Comparison of ENCODE assay signal across 11 cellular contexts in genomic region chr2:203909946-203910476, GRCh38. TPM values are rescaled to one million over a fixed set of nuclear protein-coding genes. Genes with fewer than 3 reads are reported as not detected.
DNase-seq lines count a peak whose midpoint lies in the region; ATAC-seq, FAIRE-seq and TF ChIP-seq lines count a peak whose summit lies in the region.
"Had no signal": no experiment of that assay in that cellular context is flagged by ENCODE, and none has a peak within 500 bp of the region (broad histone marks: within the 10 kb centered on the region; RNA-seq: fewer than 3 reads in every experiment).

No MANE protein-coding gene starts in this region.

- in situ Hi-C loops in HepG2 (cut with HindIII; ENCODE audit: extremely low pct_ligation_motif_present, low pct_unique_long_range_greater_than_20kb) (loop anchor here (10.0 to 25.0 kb wide), 3 partner anchors 425 to 1073 kb away; no protein-coding TSS in a partner anchor), ACHN (cut with HindIII; ENCODE audit: low pct_ligation_motif_present, low pct_unique_long_range_greater_than_20kb, low sequenced_read_pairs) (no loop called here), brain microvascular endothelial cell (cut with HindIII; ENCODE audit: low pct_ligation_motif_present, low sequenced_read_pairs) (no loop called here)

- TF ChIP-seq CTCF in HepG2 (CRISPR knock-in tag; IDR thresholded peaks at IDR 0.05) (no peak), right lobe of liver (IDR thresholded peaks at IDR 0.05) (no peak), VCaP (conservative IDR thresholded peaks at IDR 0.05) (peak; percentile 52), brain microvascular endothelial cell (IDR thresholded peaks at IDR 0.05; ENCODE audit: low read depth, low read length, missing control alignments) (no peak)

- WGBS in HepG2 (ENCODE audit: low lambda C conversion rate) = 42% methylated on average over 6 of the region's 6 CpGs
- 49% methylated on average over 6 of the region's 6 CpGs for WGBS in right lobe of liver (ENCODE audit: insufficient coverage, low coverage, low lambda C conversion rate, missing lambda C conversion rate)

- H3K27ac ChIP-seq in HepG2 (ENCODE audit: extremely low read length, insufficient read depth, low read length) (no peak overlapping the region), right lobe of liver (no peak overlapping the region), VCaP (peak overlapping the region; percentile 79), brain microvascular endothelial cell (no peak overlapping the region)

- no peaks in the 10 kb centered on the region for H3K9me3 ChIP-seq in HepG2 (ENCODE audit: low read length)
- H3K9me3 ChIP-seq in right lobe of liver = no peaks in the 10 kb centered on the region

- H3K4me1 ChIP-seq in HepG2 (ENCODE audit: insufficient read depth, low read length) (peaks cover 20% of the 10 kb centered on the region; the same call in 1 of the 2 replicates), right lobe of liver (peaks cover 0 to 11% (median 0%) of the 10 kb centered on the region in 4 donors)

- TF ChIP-seq RAD21 in HepG2 (CRISPR knock-in tag; IDR thresholded peaks at IDR 0.05) = no peak

- no TSS peak for BruUV-seq in HepG2 (replicated peaks; lab: Mats Ljungman, UMichigan)

- H3K79me2 ChIP-seq in HepG2 (ENCODE audit: insufficient read depth, low read length) = no peaks in the 10 kb centered on the region

- peak overlapping the region in 1 of 3 experiments; percentile 9; a peak in 2 of 6 replicates for H3K4me3 ChIP-seq in HepG2 (replicated peaks in 1 of 3; ENCODE audit: insufficient read depth in 1 of 3, low read depth in 2 of 3, low read length in 3 of 3)
- no peak overlapping the region for H3K4me3 ChIP-seq in right lobe of liver
- no peak overlapping the region for H3K4me3 ChIP-seq in brain microvascular endothelial cell (ENCODE audit: low read depth, low read length)

- POLR2A ChIA-PET in HepG2 (lab: Yijun Ruan, JAX) = interaction anchor here (1.0 to 1.1 kb wide), 2 partner anchors 90 to 96 kb away, joined by 3 read pairs; no protein-coding TSS in a partner anchor

- ATAC-seq in HepG2 (peak; percentile 34), right lobe of liver (no peak), HG02973 (IDR thresholded peaks at IDR 0.05; ENCODE audit: unreplicated experiment) (no peak), GM18909 (IDR thresholded peaks at IDR 0.05; ENCODE audit: poor library complexity, unreplicated experiment) (no peak)

- no peaks in the 10 kb centered on the region for H3K27me3 ChIP-seq in HepG2 (ENCODE audit: control insufficient read depth in 1 of 2, insufficient read depth in 2 of 2, low read length in 2 of 2)
- H3K27me3 ChIP-seq in right lobe of liver = no peaks in the 10 kb centered on the region
- no peaks in the 10 kb centered on the region for H3K27me3 ChIP-seq in brain microvascular endothelial cell (replicated peaks)

- peak overlapping the region; percentile 4; the same call in 1 of the 2 replicates for H3K9ac ChIP-seq in HepG2 (ENCODE audit: insufficient read depth, low read depth, low read length)

- no peak for TF ChIP-seq POLR2A in HepG2 (IDR thresholded peaks at IDR 0.05; ENCODE audit: insufficient read depth in 1 of 2, low read depth in 2 of 2, low read length in 2 of 2)
- TF ChIP-seq POLR2A in right lobe of liver (IDR thresholded peaks at IDR 0.05) = no peak

- TF ChIP-seq EP300 in HepG2 (IDR thresholded peaks at IDR 0.05; ENCODE audit: low read depth in 2 of 2, low read length in 2 of 2) = no peak
- no peak for TF ChIP-seq EP300 in HepG2 (CRISPR knock-in tag; IDR thresholded peaks at IDR 0.05; ENCODE audit: borderline replicate concordance)

- no peaks in the 10 kb centered on the region for H3K36me3 ChIP-seq in HepG2 (replicated peaks in 1 of 2; ENCODE audit: control insufficient read depth in 1 of 2, insufficient read depth in 2 of 2, low read length in 2 of 2)
- no peaks in the 10 kb centered on the region for H3K36me3 ChIP-seq in right lobe of liver
- H3K36me3 ChIP-seq in brain microvascular endothelial cell (replicated peaks) = no peaks in the 10 kb centered on the region

- no peak for FAIRE-seq in HepG2 (lab: Jason Lieb, UNC)
- FAIRE-seq: keratinocyte had no signal

- intact Hi-C loops in HepG2 (cut with micrococcal nuclease; ENCODE audit: unreplicated experiment) (loop anchor here (1.0 to 10.0 kb wide), 5 partner anchors 93 to 1338 kb away; no protein-coding TSS in a partner anchor), right lobe of liver (cut with DNase I) (no loop called here)

- no peak for DNase-seq in HepG2 (ENCODE audit: low spot score)
- no peak for DNase-seq in right lobe of liver
- peak; percentile 28 for DNase-seq in medulla oblongata (ENCODE audit: extremely low spot score)
- DNase-seq in ACHN = no peak
- DNase-seq in brain microvascular endothelial cell = no peak
- DNase-seq: activated CD4-positive, alpha-beta T cell treated with anti-CD3 and anti-CD28 coated beads, Interleukin-2, amount 50 U/mL, for 48 hours had no signal

- no peak overlapping the region for H2AFZ ChIP-seq in HepG2 (ENCODE audit: low read length)

- CTCF ChIA-PET in HepG2 (lab: Yijun Ruan, JAX; ENCODE audit: low intra/inter-chr PET ratio, low total read pairs) = interaction anchor here (1.1 to 2.1 kb wide), 3 partner anchors 95 to 685 kb away, joined by 3 to 10 read pairs (median 4); no protein-coding TSS in a partner anchor

- peak overlapping the region; percentile 50 for H3K4me2 ChIP-seq in HepG2 (ENCODE audit: low read depth, low read length)

- H4K20me1 ChIP-seq in HepG2 (ENCODE audit: insufficient read depth, low read length) = no peaks in the 10 kb centered on the region

TF ChIP-seq in HepG2, 621 proteins besides CTCF, POLR2A, EP300 and RAD21:
- no peak for TF ChIP-seq KLF12 (CRISPR knock-in tag; IDR thresholded peaks at IDR 0.05; ENCODE audit: borderline replicate concordance)
- 0 out of 2 replicates have a peak, but pooled peaks have one; percentile 6 for TF ChIP-seq KDM5A (IDR thresholded peaks at IDR 0.05; ENCODE audit: borderline replicate concordance, low read length)
TF ChIP-seq in HepG2: peak in this region for 1.

RNA-seq across cellular contexts. Expression of gene ICOS, which starts 26.6 kb away (rescaled TPM):
- total RNA-seq in HepG2 (2016; rRNA removed; fragmentation: Illumina TruSeq; extraction: Trizol) (not detected in 2 replicates), right lobe of liver (under 1 TPM in 2 of 6 experiments, not detected in 4; 0.31 TPM)
- not detected in 2 replicates for total RNA-seq in HepG2 (2016; cell fraction: cytosol; rRNA removed; fragmentation: Illumina TruSeq; extraction: Trizol; ENCODE audit: low read depth)
- total RNA-seq in HepG2 (2016; cell fraction: insoluble cytoplasmic fraction; rRNA removed; fragmentation: Illumina TruSeq; extraction: Trizol) = not detected in 2 replicates
- not detected in 2 replicates for total RNA-seq in HepG2 (2016; cell fraction: membrane; rRNA removed; fragmentation: Illumina TruSeq; extraction: Trizol)
- not detected in 2 replicates for total RNA-seq in HepG2 (2016; cell fraction: nucleus; rRNA removed; fragmentation: Illumina TruSeq; extraction: Trizol)
- polyA plus RNA-seq in HepG2 (2011; rRNA removed) = 0.03 TPM in 1 of 2 replicates, not detected in the other
- polyA plus RNA-seq in HepG2 (2011; cell fraction: cytosol; rRNA removed) = not detected in 2 replicates
- polyA plus RNA-seq in HepG2 (2011; cell fraction: nucleus; rRNA removed) = not detected in 2 replicates
- not detected in 2 replicates for polyA plus RNA-seq in HepG2 (2012)
- polyA plus RNA-seq in HepG2 (2016; cell fraction: cytosol; fragmentation: Illumina TruSeq; extraction: Trizol; ENCODE audit: low read depth) = not detected in 2 replicates
- not detected in 2 replicates for polyA plus RNA-seq in HepG2 (2016; cell fraction: insoluble cytoplasmic fraction; fragmentation: Illumina TruSeq; extraction: Trizol; ENCODE audit: low read depth)
- not detected in 2 replicates for polyA plus RNA-seq in HepG2 (2016; cell fraction: membrane; fragmentation: Illumina TruSeq; extraction: Trizol; ENCODE audit: low read depth)
- not detected in 2 replicates for polyA plus RNA-seq in HepG2 (2016; cell fraction: nucleus; fragmentation: Illumina TruSeq; extraction: Trizol; ENCODE audit: insufficient read depth, low read depth)
- polyA minus RNA-seq in HepG2 (2011; rRNA and poly(A)+ RNA removed; ENCODE audit: low replicate concordance) = not detected in 2 replicates
- polyA minus RNA-seq in HepG2 (2011; cell fraction: cytosol; rRNA and poly(A)+ RNA removed) = not detected in 2 replicates
- not detected in 2 replicates for polyA minus RNA-seq in HepG2 (2011; cell fraction: nucleus; rRNA and poly(A)+ RNA removed)
- total RNA-seq: pulmonary artery endothelial cell had no signal
- polyA plus RNA-seq: keratinocyte had no signal

RNA-seq across cellular contexts. Expression of gene CTLA4, which starts 42.4 kb away (rescaled TPM):
- total RNA-seq in HepG2 (2016; rRNA removed; fragmentation: Illumina TruSeq; extraction: Trizol) (not detected in 2 replicates), right lobe of liver (not detected)
- total RNA-seq in HepG2 (2016; cell fraction: cytosol; rRNA removed; fragmentation: Illumina TruSeq; extraction: Trizol; ENCODE audit: low read depth) = not detected in 2 replicates
- total RNA-seq in HepG2 (2016; cell fraction: insoluble cytoplasmic fraction; rRNA removed; fragmentation: Illumina TruSeq; extraction: Trizol) = 0.04 TPM in 1 of 2 replicates, not detected in the other
- not detected in 2 replicates for total RNA-seq in HepG2 (2016; cell fraction: membrane; rRNA removed; fragmentation: Illumina TruSeq; extraction: Trizol)
- not detected in 2 replicates for total RNA-seq in HepG2 (2016; cell fraction: nucleus; rRNA removed; fragmentation: Illumina TruSeq; extraction: Trizol)
- polyA plus RNA-seq in HepG2 (2011; rRNA removed) = 0.16 TPM in 1 of 2 replicates, not detected in the other
- polyA plus RNA-seq in HepG2 (2011; cell fraction: cytosol; rRNA removed) = not detected in 2 replicates
- polyA plus RNA-seq in HepG2 (2011; cell fraction: nucleus; rRNA removed) = 0.32 and 0.40 TPM in 2 replicates
- 0.15 TPM in 1 of 2 replicates, not detected in the other for polyA plus RNA-seq in HepG2 (2012)
- polyA plus RNA-seq in HepG2 (2016; cell fraction: cytosol; fragmentation: Illumina TruSeq; extraction: Trizol; ENCODE audit: low read depth) = not detected in 2 replicates
- polyA plus RNA-seq in HepG2 (2016; cell fraction: insoluble cytoplasmic fraction; fragmentation: Illumina TruSeq; extraction: Trizol; ENCODE audit: low read depth) = 0.14 TPM in 1 of 2 replicates, not detected in the other
- polyA plus RNA-seq in HepG2 (2016; cell fraction: membrane; fragmentation: Illumina TruSeq; extraction: Trizol; ENCODE audit: low read depth) = not detected in 2 replicates
- polyA plus RNA-seq in HepG2 (2016; cell fraction: nucleus; fragmentation: Illumina TruSeq; extraction: Trizol; ENCODE audit: insufficient read depth, low read depth) = 0.31 TPM in 1 of 2 replicates, not detected in the other
- polyA minus RNA-seq in HepG2 (2011; rRNA and poly(A)+ RNA removed; ENCODE audit: low replicate concordance) = not detected in 2 replicates
- not detected in 2 replicates for polyA minus RNA-seq in HepG2 (2011; cell fraction: cytosol; rRNA and poly(A)+ RNA removed)
- polyA minus RNA-seq in HepG2 (2011; cell fraction: nucleus; rRNA and poly(A)+ RNA removed) = not detected in 2 replicates
- total RNA-seq: pulmonary artery endothelial cell had no signal
- polyA plus RNA-seq: keratinocyte had no signal
